In the genomic region with DNA sequence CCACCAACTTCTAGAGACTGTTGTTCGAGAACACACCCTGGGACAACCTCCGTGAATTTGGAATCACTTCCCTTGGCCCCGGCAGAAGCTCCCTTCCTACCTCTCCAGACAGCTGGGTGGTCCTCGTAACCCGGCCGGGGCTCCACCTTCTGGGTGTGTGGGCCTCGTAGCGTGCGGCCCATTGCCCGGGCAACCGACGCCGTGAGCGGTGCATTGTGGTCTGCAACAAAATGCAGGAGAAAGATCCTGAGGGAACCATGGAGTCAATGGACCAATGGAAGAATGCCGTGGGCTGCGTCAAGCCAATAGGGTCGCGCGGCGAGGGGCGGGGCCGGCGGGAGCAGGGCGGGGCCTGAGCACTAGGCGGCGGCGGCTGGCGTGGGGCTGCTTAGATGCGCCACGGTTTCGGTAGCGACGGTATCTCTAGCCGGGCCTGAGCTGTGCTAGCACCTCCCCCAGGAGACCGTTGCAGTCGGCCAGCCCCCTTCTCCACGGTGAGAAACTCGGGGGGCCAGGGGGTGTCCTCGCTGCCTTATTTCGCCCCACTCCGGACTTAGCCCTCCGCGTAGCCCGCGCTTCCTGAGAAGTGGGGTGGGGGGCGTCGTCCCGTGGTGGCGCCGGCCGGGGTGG, we compare ENCODE assay signal across 8 cellular contexts. TPM values are rescaled to one million over a fixed set of nuclear protein-coding genes. Genes with fewer than 3 reads are reported as not detected.
DNase-seq lines count a peak whose midpoint lies in the region; ATAC-seq lines count a peak whose summit lies in the region.

DYNLL1 (plus strand) TSS at position 391 of the 630 bp plus-strand sequence. CDS start 309 bp downstream, outside the sequence.

- H3K4me3 ChIP-seq in NT2/D1 (ENCODE audit: insufficient read length, low read depth) (peak within 1 kb of the TSS; percentile 96), endocrine pancreas (ENCODE audit: control insufficient read depth, insufficient read depth, low read length) (peak within 1 kb of the TSS; percentile 92)

- peak within 1 kb of the TSS; percentile 96 for H3K9ac ChIP-seq in NT2/D1 (ENCODE audit: insufficient read length, low read depth)
- H3K9ac ChIP-seq in endocrine pancreas (ENCODE audit: control insufficient read depth, insufficient read depth, low read length) = peak within 1 kb of the TSS; percentile 87

- no peaks in the 10 kb centered on the region for H3K27me3 Mint-ChIP-seq in activated CD8-positive, alpha-beta memory T cell treated with anti-CD3 and anti-CD28 coated beads, Interleukin-2, amount 10 ng/mL, durations not matched to agents 7 days and 5 days

- H3K36me3 ChIP-seq in NT2/D1 (ENCODE audit: insufficient read depth, insufficient read length, low read length) (peaks cover 38% of the 10 kb centered on the region), endocrine pancreas (ENCODE audit: control insufficient read depth, insufficient read depth, low read length) (no peaks in the 10 kb centered on the region)

- H3K36me3 Mint-ChIP-seq in activated CD8-positive, alpha-beta memory T cell treated with anti-CD3 and anti-CD28 coated beads, Interleukin-2, amount 10 ng/mL, durations not matched to agents 7 days and 5 days = peaks cover 17% of the 10 kb centered on the region

- H3K27ac Mint-ChIP-seq in activated CD8-positive, alpha-beta memory T cell treated with anti-CD3 and anti-CD28 coated beads, Interleukin-2, amount 10 ng/mL, durations not matched to agents 7 days and 5 days = peak within 1 kb of the TSS; percentile 72

- H3K4me3 Mint-ChIP-seq in activated CD8-positive, alpha-beta memory T cell treated with anti-CD3 and anti-CD28 coated beads, Interleukin-2, amount 10 ng/mL, durations not matched to agents 7 days and 5 days = peak within 1 kb of the TSS; percentile 84

- DNase-seq in COR-L47 (lab: John Stamatoyannopoulos, UW) = peak; percentile 95
- DNase-seq in HUDEP-2 (lab: John Stamatoyannopoulos, UW; ENCODE audit: unreplicated experiment in 76 of 76) = peak; percentile 22 to 97 (median 93)
- peak; percentile 98 for DNase-seq in NT2/D1 (ENCODE audit: low read depth, low spot score)
- DNase-seq in activated CD8-positive, alpha-beta memory T cell treated with anti-CD3 and anti-CD28 coated beads, Interleukin-2, amount 10 ng/mL, durations not matched to agents 7 days and 5 days = peak; percentile 97
- peak; percentile 99 for DNase-seq in mesenteric fat pad (ENCODE audit: low spot score)
- peak; percentile 96 for DNase-seq in stimulated activated CD8-positive, alpha-beta memory T cell treated with anti-CD3 and anti-CD28 coated beads, Interleukin-15, amount 100 ng/mL, for 24 hours (ENCODE audit: low read depth)

- no peaks in the 10 kb centered on the region for H3K9me3 Mint-ChIP-seq in activated CD8-positive, alpha-beta memory T cell treated with anti-CD3 and anti-CD28 coated beads, Interleukin-2, amount 10 ng/mL, durations not matched to agents 7 days and 5 days (ENCODE audit: low read depth)

- H3K4me1 ChIP-seq in NT2/D1 (ENCODE audit: insufficient read depth, insufficient read length) = no peaks in the 10 kb centered on the region
- peaks cover 8% of the 10 kb centered on the region for H3K4me1 ChIP-seq in endocrine pancreas (ENCODE audit: control insufficient read depth, insufficient read depth, low read length)

- peaks cover 30% of the 10 kb centered on the region for H3K4me1 Mint-ChIP-seq in activated CD8-positive, alpha-beta memory T cell treated with anti-CD3 and anti-CD28 coated beads, Interleukin-2, amount 10 ng/mL, durations not matched to agents 7 days and 5 days

- H3K9me3 ChIP-seq in NT2/D1 (ENCODE audit: insufficient read depth, low read length) (no peaks in the 10 kb centered on the region), endocrine pancreas (ENCODE audit: control insufficient read depth, low read length) (no peaks in the 10 kb centered on the region)

- ATAC-seq in GM21381 (IDR thresholded peaks at IDR 0.05; ENCODE audit: unreplicated experiment) = peak; percentile 93
- ATAC-seq in activated CD8-positive, alpha-beta memory T cell treated with anti-CD3 and anti-CD28 coated beads, Interleukin-2, amount 10 ng/mL, durations not matched to agents 7 days and 5 days = peak; percentile 96

- CTCF ChIA-PET in activated CD8-positive, alpha-beta memory T cell treated with anti-CD3 and anti-CD28 coated beads, Interleukin-2, amount 10 ng/mL, durations not matched to agents 7 days and 5 days (lab: Charles Lee) = interaction anchor here (0.5 to 5.3 kb wide), 14 partner anchors 9 to 202 kb away, joined by 3 to 29 read pairs (median 4); partner anchors contain the start of genes COX6A1 and SRSF9

- H3K27me3 ChIP-seq in NT2/D1 (ENCODE audit: insufficient read depth, insufficient read length) (no peaks in the 10 kb centered on the region), endocrine pancreas (ENCODE audit: control insufficient read depth, insufficient read depth, low read length) (no peaks in the 10 kb centered on the region)

RNA-seq across cellular contexts. Expression of gene DYNLL1, which starts in this region (rescaled TPM):
- total RNA-seq in activated CD8-positive, alpha-beta memory T cell treated with anti-CD3 and anti-CD28 coated beads, Interleukin-2, amount 10 ng/mL, durations not matched to agents 7 days and 5 days = 100 to 1,000 TPM; 190 to 264 TPM
- 142 TPM for total RNA-seq in mesenteric fat pad

Comparison
In these comparisons a context has a peak if more than half of its experiments do, and no peak if none do; other contexts are left out.
1. Peak in every context shown above with its lines: DNase-seq, ATAC-seq and H3K4me3 ChIP-seq.